ENCODE assay signal across 22 cellular contexts in genomic region chr11:1090600-1091331, GRCh38. TPM values are rescaled to one million over a fixed set of nuclear protein-coding genes. Genes with fewer than 3 reads are reported as not detected.
DNase-seq lines count a peak whose midpoint lies in the region; ATAC-seq, FAIRE-seq and TF ChIP-seq lines count a peak whose summit lies in the region.
"Had no signal": no experiment of that assay in that cellular context is flagged by ENCODE, and none has a peak within 500 bp of the region (broad histone marks: within the 10 kb centered on the region; RNA-seq: fewer than 3 reads in every experiment).

No MANE protein-coding gene starts in this region.

- H3K9ac ChIP-seq in H9 (ENCODE audit: extremely low read depth, insufficient read length, low read length): no peak overlapping the region
- no peak overlapping the region for H3K9ac ChIP-seq in HepG2 (ENCODE audit: insufficient read depth, low read depth, low read length)
- H3K9ac ChIP-seq: SK-N-SH had no signal

- H3K36me3 ChIP-seq in HepG2 (replicated peaks in 1 of 2; ENCODE audit: control insufficient read depth in 1 of 2, insufficient read depth in 2 of 2, low read length in 2 of 2): no peaks in the 10 kb centered on the region

- no peaks in the 10 kb centered on the region for H3K79me2 ChIP-seq in H9 (ENCODE audit: insufficient read depth, low read length)
- no peaks in the 10 kb centered on the region for H3K79me2 ChIP-seq in HepG2 (ENCODE audit: insufficient read depth, low read length)

- H3K4me1 ChIP-seq in H9 (ENCODE audit: insufficient read depth, low read length): peaks cover 2% of the 10 kb centered on the region; the same call in 1 of the 2 replicates
- H3K4me1 ChIP-seq in HepG2 (ENCODE audit: insufficient read depth, low read length): no peaks in the 10 kb centered on the region

- H4K5ac ChIP-seq in H9 (ENCODE audit: insufficient read length, low read depth, low read length): no peak overlapping the region

- H3K14ac ChIP-seq in H9 (ENCODE audit: insufficient read depth, low read length): no peak overlapping the region

- no peak overlapping the region for H3K4me2 ChIP-seq in H9 (ENCODE audit: insufficient read depth, insufficient read length, low read length)
- no peak overlapping the region for H3K4me2 ChIP-seq in HepG2 (ENCODE audit: low read depth, low read length)
- H3K4me2 ChIP-seq: SK-N-SH had no signal

- H3K27ac ChIP-seq in H9 (ENCODE audit: insufficient read length, low read depth, low read length): no peak overlapping the region
- H3K27ac ChIP-seq in HepG2 (ENCODE audit: extremely low read length, insufficient read depth, low read length): no peak overlapping the region

- no peak overlapping the region for H3K23ac ChIP-seq in H9 (ENCODE audit: insufficient read length, low read depth, low read length)

- H2BK20ac ChIP-seq in H9 (ENCODE audit: low read depth, low read length, poor library complexity, severe bottlenecking): no peak overlapping the region

- H3K27me3 ChIP-seq in H9 (ENCODE audit: insufficient read depth, low read length): no peaks in the 10 kb centered on the region
- H3K27me3 ChIP-seq in HepG2 (ENCODE audit: control insufficient read depth in 1 of 2, insufficient read depth in 2 of 2, low read length in 2 of 2): peaks cover 4 to 29% of the 10 kb centered on the region in 2 experiments; a peak in 3 of 5 replicates

- no peak overlapping the region for H4K91ac ChIP-seq in H9 (ENCODE audit: insufficient read length, low read depth, low read length)

- TF ChIP-seq EP300 in HepG2 (IDR thresholded peaks at IDR 0.05; ENCODE audit: low read depth in 2 of 2, low read length in 2 of 2): no peak
- TF ChIP-seq EP300 in HepG2 (CRISPR knock-in tag; IDR thresholded peaks at IDR 0.05; ENCODE audit: borderline replicate concordance): no peak

- H3K9me3 ChIP-seq in H9 (ENCODE audit: control insufficient read depth, low read depth, low read length): no peaks in the 10 kb centered on the region
- H3K9me3 ChIP-seq in HepG2 (ENCODE audit: low read length): peaks cover 4% of the 10 kb centered on the region; the same call in 1 of the 2 replicates
- H3K9me3 ChIP-seq: SK-N-SH had no signal

- no peak for ATAC-seq in HepG2
- ATAC-seq: PC-3 had no signal

- in situ Hi-C loops in HepG2 (cut with HindIII; ENCODE audit: extremely low pct_ligation_motif_present, low pct_unique_long_range_greater_than_20kb): no loop called here

- no peak overlapping the region for H3T11ph ChIP-seq in H9 (ENCODE audit: low read length)

- H3K27me3 Mint-ChIP-seq in H9 (ENCODE audit: low read depth) (no peaks in the 10 kb centered on the region), glutamatergic neuron (ENCODE audit: unreplicated experiment) (peaks cover 3% of the 10 kb centered on the region)

- WGBS in H9 (ENCODE audit: extremely low coverage, insufficient read length, low lambda C conversion rate): no CpG with 5 or more reads among the region's 20 CpGs
- 7% methylated on average over 6 of the region's 20 CpGs for WGBS in HepG2 (ENCODE audit: low lambda C conversion rate)

- H3K9me3 Mint-ChIP-seq in H9: peaks cover 9 to 22% of the 10 kb centered on the region in 2 experiments; a peak in 4 of 5 replicates
- peaks cover 8% of the 10 kb centered on the region for H3K9me3 Mint-ChIP-seq in glutamatergic neuron (ENCODE audit: unreplicated experiment)

- TF ChIP-seq POLR2A in HepG2 (IDR thresholded peaks at IDR 0.05; ENCODE audit: insufficient read depth in 1 of 2, low read depth in 2 of 2, low read length in 2 of 2): no peak

- peak overlapping the region; percentile 22 for H4K8ac ChIP-seq in H9 (replicated peaks; ENCODE audit: insufficient read length, low read depth, low read length)

- H3K18ac ChIP-seq in H9 (ENCODE audit: insufficient read length, low read depth, low read length): no peak overlapping the region

- H3K4me1 Mint-ChIP-seq in H9 (no peaks in the 10 kb centered on the region), glutamatergic neuron (ENCODE audit: low read depth, unreplicated experiment) (no peaks in the 10 kb centered on the region)
- H3K4me1 Mint-ChIP-seq: CD14-positive monocyte had no signal

- no peak overlapping the region for H2BK12ac ChIP-seq in H9 (ENCODE audit: insufficient read length, low read depth, low read length)

- DNase-seq in H9 (no peak), glutamatergic neuron (peak; percentile 10), HepG2 (ENCODE audit: low spot score) (no peak), posterior vena cava (ENCODE audit: low spot score) (peak; percentile 64), amniotic stem cell (lab: John Stamatoyannopoulos, UW) (no peak), activated T-cell treated with anti-CD3 and anti-CD28 coated beads for 4 hours (no peak), NCI-H510A treated with DMSO at 0.1 percent for 48 hours (lab: John Stamatoyannopoulos, UW) (no peak)
- DNase-seq: DMS53, GDM1, Karpas-422, NCI-H1694, NCI-H2081, NCI-H2171 treated with DMSO at 0.1 percent for 48 hours, NCI-H526 treated with DMSO at 0.1 percent for 48 hours, PC-3, SIG-M5, SK-N-SH had no signal

- CTCF ChIA-PET in HepG2 (lab: Yijun Ruan, JAX; ENCODE audit: low intra/inter-chr PET ratio, low total read pairs): no interaction called here

- H3K36me3 Mint-ChIP-seq in H9 (ENCODE audit: insufficient read depth in 1 of 3, low read depth in 3 of 3): peaks cover 0 to 4% (median 0%) of the 10 kb centered on the region in 3 experiments; a peak in 1 of 7 replicates
- no peaks in the 10 kb centered on the region for H3K36me3 Mint-ChIP-seq in glutamatergic neuron (ENCODE audit: unreplicated experiment)
- H3K36me3 Mint-ChIP-seq: CD14-positive monocyte had no signal

- H4K20me1 ChIP-seq in H9 (ENCODE audit: control insufficient read depth, insufficient read depth, insufficient read length) (peaks cover 7% of the 10 kb centered on the region), HepG2 (ENCODE audit: insufficient read depth, low read length) (no peaks in the 10 kb centered on the region)

- H3K27ac Mint-ChIP-seq in H9: peak overlapping the region in 1 of 3 experiments; percentile 7; a peak in 1 of 7 replicates
- H3K27ac Mint-ChIP-seq in glutamatergic neuron (ENCODE audit: unreplicated experiment): no peak overlapping the region

- H3K4ac ChIP-seq in H9 (ENCODE audit: low read depth, low read length): no peak overlapping the region

- peak overlapping the region; percentile 5 for H3K56ac ChIP-seq in H9 (ENCODE audit: insufficient read length, low read depth, low read length)

- no peak overlapping the region for H2BK15ac ChIP-seq in H9 (ENCODE audit: low read depth, low read length)

- intact Hi-C loops in HepG2 (cut with micrococcal nuclease; ENCODE audit: unreplicated experiment) (no loop called here), posterior vena cava (cut with DNase I) (no loop called here)

- TF ChIP-seq CTCF in H9 (conservative IDR thresholded peaks at IDR 0.05) (no peak), glutamatergic neuron (IDR thresholded peaks at IDR 0.05; ENCODE audit: partially characterized antibody, unreplicated experiment) (no peak), HepG2 (CRISPR knock-in tag; IDR thresholded peaks at IDR 0.05) (no peak)

- no peak overlapping the region for H2BK120ac ChIP-seq in H9 (ENCODE audit: low read depth, low read length, poor library complexity, severe bottlenecking)

- POLR2A ChIA-PET in HepG2 (lab: Yijun Ruan, JAX): no interaction called here

- no peak for FAIRE-seq in HepG2 (lab: Jason Lieb, UNC)
- FAIRE-seq: A204.1, H1 had no signal

- TF ChIP-seq RAD21 in HepG2 (CRISPR knock-in tag; IDR thresholded peaks at IDR 0.05): no peak

- no TSS peak for BruUV-seq in HepG2 (replicated peaks; lab: Mats Ljungman, UMichigan)

- H3K23me2 ChIP-seq in H9 (ENCODE audit: insufficient read length, low read depth, low read length, poor library complexity, severe bottlenecking): no peaks in the 10 kb centered on the region

- H2BK5ac ChIP-seq in H9 (ENCODE audit: insufficient read length, low read length): no peak overlapping the region

- H3K79me1 ChIP-seq in H9 (ENCODE audit: insufficient read depth, low read depth, low read length, poor library complexity, severe bottlenecking): no peaks in the 10 kb centered on the region

- H3K4me3 Mint-ChIP-seq in H9: no peak overlapping the region
- no peak overlapping the region for H3K4me3 Mint-ChIP-seq in glutamatergic neuron (ENCODE audit: unreplicated experiment)
- H3K4me3 Mint-ChIP-seq: CD14-positive monocyte had no signal

- H2AK5ac ChIP-seq in H9 (ENCODE audit: insufficient read length, low read length): no peak overlapping the region

- H2AFZ ChIP-seq in H9 (ENCODE audit: low read length) (no peak overlapping the region), HepG2 (ENCODE audit: low read length) (no peak overlapping the region)

- no peak overlapping the region for H3K4me3 ChIP-seq in HepG2 (replicated peaks in 1 of 3; ENCODE audit: insufficient read depth in 1 of 3, low read depth in 2 of 3, low read length in 3 of 3)

RNA-seq across cellular contexts. Expression of gene MUC2, which starts 16.1 kb away (rescaled TPM):
- not detected in 2 replicates for total RNA-seq in H9 (2021)
- total RNA-seq in glutamatergic neuron (ENCODE audit: unreplicated experiment): not detected
- total RNA-seq in HepG2 (2016; rRNA removed; fragmentation: Illumina TruSeq; extraction: Trizol): not detected in 2 replicates
- not detected in 2 replicates for total RNA-seq in HepG2 (2016; cell fraction: cytosol; rRNA removed; fragmentation: Illumina TruSeq; extraction: Trizol; ENCODE audit: low read depth)
- not detected in 2 replicates for total RNA-seq in HepG2 (2016; cell fraction: insoluble cytoplasmic fraction; rRNA removed; fragmentation: Illumina TruSeq; extraction: Trizol)
- total RNA-seq in HepG2 (2016; cell fraction: membrane; rRNA removed; fragmentation: Illumina TruSeq; extraction: Trizol): not detected in 2 replicates
- not detected in 2 replicates for total RNA-seq in HepG2 (2016; cell fraction: nucleus; rRNA removed; fragmentation: Illumina TruSeq; extraction: Trizol)
- under 0.01 TPM in 1 of 2 replicates, not detected in the other for polyA plus RNA-seq in HepG2 (2011; rRNA removed)
- polyA plus RNA-seq in HepG2 (2011; cell fraction: cytosol; rRNA removed): not detected in 2 replicates
- under 0.01 and 0.02 TPM in 2 replicates for polyA plus RNA-seq in HepG2 (2011; cell fraction: nucleus; rRNA removed)
- polyA plus RNA-seq in HepG2 (2012): not detected in 2 replicates
- polyA plus RNA-seq in HepG2 (2016; cell fraction: cytosol; fragmentation: Illumina TruSeq; extraction: Trizol; ENCODE audit: low read depth): not detected in 2 replicates
- not detected in 2 replicates for polyA plus RNA-seq in HepG2 (2016; cell fraction: insoluble cytoplasmic fraction; fragmentation: Illumina TruSeq; extraction: Trizol; ENCODE audit: low read depth)
- polyA plus RNA-seq in HepG2 (2016; cell fraction: membrane; fragmentation: Illumina TruSeq; extraction: Trizol; ENCODE audit: low read depth): not detected in 2 replicates
- not detected in 2 replicates for polyA plus RNA-seq in HepG2 (2016; cell fraction: nucleus; fragmentation: Illumina TruSeq; extraction: Trizol; ENCODE audit: insufficient read depth, low read depth)
- polyA minus RNA-seq in HepG2 (2011; rRNA and poly(A)+ RNA removed; ENCODE audit: low replicate concordance): 0.22 TPM in 1 of 2 replicates, not detected in the other
- not detected in 2 replicates for polyA minus RNA-seq in HepG2 (2011; cell fraction: cytosol; rRNA and poly(A)+ RNA removed)
- polyA minus RNA-seq in HepG2 (2011; cell fraction: nucleus; rRNA and poly(A)+ RNA removed): not detected in 2 replicates
- total RNA-seq in posterior vena cava: under 1 TPM in 1 of 2 donors, not detected in 1; 0.05 TPM
- total RNA-seq: H1, RPMI7951 had no signal
- polyA plus RNA-seq: CD14-positive monocyte, H1, SK-N-SH had no signal

RNA-seq across cellular contexts. Expression of gene MUC6, which starts 54.2 kb away (rescaled TPM):
- total RNA-seq in H9 (2021) (not detected in 2 replicates), glutamatergic neuron (ENCODE audit: unreplicated experiment) (not detected), HepG2 (2016; rRNA removed; fragmentation: Illumina TruSeq; extraction: Trizol) (not detected in 2 replicates), posterior vena cava (not detected)
- total RNA-seq in HepG2 (2016; cell fraction: cytosol; rRNA removed; fragmentation: Illumina TruSeq; extraction: Trizol; ENCODE audit: low read depth): not detected in 2 replicates
- not detected in 2 replicates for total RNA-seq in HepG2 (2016; cell fraction: insoluble cytoplasmic fraction; rRNA removed; fragmentation: Illumina TruSeq; extraction: Trizol)
- total RNA-seq in HepG2 (2016; cell fraction: membrane; rRNA removed; fragmentation: Illumina TruSeq; extraction: Trizol): not detected in 2 replicates
- total RNA-seq in HepG2 (2016; cell fraction: nucleus; rRNA removed; fragmentation: Illumina TruSeq; extraction: Trizol): not detected in 2 replicates
- polyA plus RNA-seq in HepG2 (2011; rRNA removed): not detected in 2 replicates
- polyA plus RNA-seq in HepG2 (2011; cell fraction: cytosol; rRNA removed): not detected in 2 replicates
- polyA plus RNA-seq in HepG2 (2011; cell fraction: nucleus; rRNA removed): not detected in 2 replicates
- 0.03 and 0.08 TPM in 2 replicates for polyA plus RNA-seq in HepG2 (2012)
- polyA plus RNA-seq in HepG2 (2016; cell fraction: cytosol; fragmentation: Illumina TruSeq; extraction: Trizol; ENCODE audit: low read depth): not detected in 2 replicates
- not detected in 2 replicates for polyA plus RNA-seq in HepG2 (2016; cell fraction: insoluble cytoplasmic fraction; fragmentation: Illumina TruSeq; extraction: Trizol; ENCODE audit: low read depth)
- polyA plus RNA-seq in HepG2 (2016; cell fraction: membrane; fragmentation: Illumina TruSeq; extraction: Trizol; ENCODE audit: low read depth): not detected in 2 replicates
- not detected in 2 replicates for polyA plus RNA-seq in HepG2 (2016; cell fraction: nucleus; fragmentation: Illumina TruSeq; extraction: Trizol; ENCODE audit: insufficient read depth, low read depth)
- not detected in 2 replicates for polyA minus RNA-seq in HepG2 (2011; rRNA and poly(A)+ RNA removed; ENCODE audit: low replicate concordance)
- not detected in 2 replicates for polyA minus RNA-seq in HepG2 (2011; cell fraction: cytosol; rRNA and poly(A)+ RNA removed)
- not detected in 2 replicates for polyA minus RNA-seq in HepG2 (2011; cell fraction: nucleus; rRNA and poly(A)+ RNA removed)
- total RNA-seq: H1, MCF 10A had no signal
- polyA plus RNA-seq: CD14-positive monocyte, H1, SK-N-SH had no signal

Comparison
In these comparisons a context has a peak if more than half of its experiments do, and no peak if none do; other contexts are left out.
1. DNase-seq: peak in glutamatergic neuron (single experiment) and posterior vena cava (single experiment); none in H9 (single experiment), HepG2 (single experiment), amniotic stem cell (single experiment), activated T-cell treated with anti-CD3 and anti-CD28 coated beads for 4 hours (single experiment) and NCI-H510A treated with DMSO at 0.1 percent for 48 hours (single experiment).